Comparison of ENCODE assay signal across 10 cellular contexts in genomic region chr5:444226-444625, GRCh38. TPM values are rescaled to one million over a fixed set of nuclear protein-coding genes. Genes with fewer than 3 reads are reported as not detected.
DNase-seq lines count a peak whose midpoint lies in the region; ATAC-seq and TF ChIP-seq lines count a peak whose summit lies in the region.
"Had no signal": no experiment of that assay in that cellular context is flagged by ENCODE, and none has a peak within 500 bp of the region (broad histone marks: within the 10 kb centered on the region; RNA-seq: fewer than 3 reads in every experiment).

No MANE protein-coding gene starts in this region.

- peak overlapping the region; percentile 97 for H3K4me2 ChIP-seq in PC-3 (ENCODE audit: low read length)

- 77 to 85% (median 79%) methylated on average over 8 of the region's 8 CpGs for WGBS in psoas muscle, 3 donors
- 68 to 70% methylated on average over 8 of the region's 8 CpGs for WGBS in lower leg skin, 2 donors

- H3K27me3 ChIP-seq in GM06990 (replicated peaks; ENCODE audit: control insufficient read depth, insufficient read depth, low read length) (no peaks in the 10 kb centered on the region), PC-3 (ENCODE audit: low read length) (no peaks in the 10 kb centered on the region), psoas muscle (ENCODE audit: insufficient read depth in 3 of 3, low read length in 2 of 3) (no peaks in the 10 kb centered on the region)

- H3K36me3 ChIP-seq in GM06990 (ENCODE audit: control insufficient read depth, insufficient read depth, low read length) (peaks cover 22% of the 10 kb centered on the region), PC-3 (ENCODE audit: low read depth, low read length) (peaks cover 30% of the 10 kb centered on the region), psoas muscle (ENCODE audit: insufficient read depth in 1 of 2, low read depth in 1 of 2) (peaks cover 4 to 32% of the 10 kb centered on the region in 2 donors)

- DNase-seq in GM06990 (ENCODE audit: extremely low read depth, insufficient read length) (no peak), PC-3 (no peak), epithelial cell of esophagus (ENCODE audit: low read depth) (no peak), psoas muscle (peak in 1 of 2 donors; percentile 35), 8988T (no peak), lower leg skin (ENCODE audit: low spot score in 2 of 2) (no peak)
- DNase-seq: amygdala, NCI-H1694 treated with DMSO at 0.1 percent for 48 hours had no signal

- ATAC-seq in PC-3, result no peak
- no peak for ATAC-seq in psoas muscle
- ATAC-seq in GM21367 (IDR thresholded peaks at IDR 0.05; ENCODE audit: unreplicated experiment), result no peak
- ATAC-seq in GM21528 (IDR thresholded peaks at IDR 0.05; ENCODE audit: low FRiP score, unreplicated experiment), result no peak

- H3K27ac ChIP-seq in PC-3 (ENCODE audit: low read length) (no peak overlapping the region), psoas muscle (peak overlapping the region; percentile 87)

- H3K4me3 ChIP-seq in GM06990 (replicated peaks; ENCODE audit: low read depth, low read length), result peak overlapping the region; percentile 99
- peak overlapping the region; percentile 94 for H3K4me3 ChIP-seq in PC-3 (ENCODE audit: low read length)
- peak overlapping the region; percentile 96 for H3K4me3 ChIP-seq in epithelial cell of esophagus (ENCODE audit: low read length)
- peak overlapping the region; percentile 88 for H3K4me3 ChIP-seq in psoas muscle
- no peak overlapping the region for H3K4me3 ChIP-seq in lower leg skin (ENCODE audit: low read depth, poor library complexity, severe bottlenecking)

- intact Hi-C loops in PC-3 (cut with micrococcal nuclease) (loop anchor here (10.0 kb wide), 1 partner anchor 171 kb away; the partner anchor contains the start of gene CEP72), psoas muscle (cut with DNase I) (loop anchor here in 1 of 2 donors (10.0 kb wide), 1 partner anchor 461 kb away; no protein-coding TSS in a partner anchor), lower leg skin (cut with DNase I; ENCODE audit: low total_unique reads) (no loop called here)

- H3K9me3 ChIP-seq in PC-3 (ENCODE audit: low read length) (no peaks in the 10 kb centered on the region), psoas muscle (no peaks in the 10 kb centered on the region)

- H3F3A ChIP-seq in PC-3 (ENCODE audit: low read length, unreplicated experiment), result no peaks in the 10 kb centered on the region

- TF ChIP-seq POLR2A in lower leg skin (IDR thresholded peaks at IDR 0.05), result no peak

- POLR2A ChIA-PET in PC-3 (lab: Charles Lee; ENCODE audit: unreplicated experiment), result no interaction called here

- no TSS peak for BruUV-seq in PC-3 (replicated peaks; lab: Mats Ljungman, UMichigan)

- CTCF ChIA-PET in PC-3 (lab: Charles Lee), result no interaction called here

- peak overlapping the region; percentile 96; the same call in 1 of the 2 replicates for H3K9ac ChIP-seq in PC-3 (ENCODE audit: low read length)

- TF ChIP-seq CTCF in GM06990 (IDR thresholded peaks at IDR 0.05; ENCODE audit: insufficient read depth, low read length, poor library complexity, severe bottlenecking), result no peak
- TF ChIP-seq CTCF in PC-3 (conservative IDR thresholded peaks at IDR 0.05; ENCODE audit: low read depth, low read length), result no peak
- TF ChIP-seq CTCF in epithelial cell of esophagus (IDR thresholded peaks at IDR 0.05; ENCODE audit: insufficient read depth, low read depth, low read length, missing control alignments), result no peak
- TF ChIP-seq CTCF in psoas muscle (IDR thresholded peaks at IDR 0.05), result no peak
- TF ChIP-seq CTCF in lower leg skin (IDR thresholded peaks at IDR 0.05), result no peak

- H3K4me1 ChIP-seq in PC-3 (ENCODE audit: insufficient read depth, low read length) (peaks cover 18% of the 10 kb centered on the region), psoas muscle (peaks cover 17% of the 10 kb centered on the region)

- H3K9me2 ChIP-seq in PC-3 (replicated peaks; ENCODE audit: low read length), result no peaks in the 10 kb centered on the region

- no peaks in the 10 kb centered on the region for H4K20me1 ChIP-seq in PC-3 (ENCODE audit: low read length)

- no peak overlapping the region for H2AFZ ChIP-seq in PC-3 (ENCODE audit: low read length)

- H3K79me2 ChIP-seq in PC-3 (ENCODE audit: low read length), result peaks cover 51% of the 10 kb centered on the region

RNA-seq across cellular contexts. Expression of gene EXOC3, which starts 1.2 kb away (rescaled TPM):
- total RNA-seq in PC-3 (2014; rRNA removed) (31.3 and 42.1 TPM in 2 replicates), psoas muscle (10 to 100 TPM; 55.8 to 62.7 (median 59.1) TPM), lower leg skin (10 to 100 TPM; 49.5 to 87.5 (median 59.0) TPM)
- polyA plus RNA-seq in psoas muscle, result 10 to 100 TPM; 38.2 to 63.4 (median 49.4) TPM
